ENCODE assay signal across 8 cellular contexts in genomic region chr17:57085448-57086068, GRCh38. TPM values are rescaled to one million over a fixed set of nuclear protein-coding genes. Genes with fewer than 3 reads are reported as not detected.
DNase-seq lines count a peak whose midpoint lies in the region; TF ChIP-seq lines count a peak whose summit lies in the region.

No MANE protein-coding gene starts in this region.

- TF ChIP-seq CTCF in GM12864 (IDR thresholded peaks at IDR 0.05; ENCODE audit: low read depth, low read length, missing control alignments) (peak; percentile 12), MCF 10A (IDR thresholded peaks at IDR 0.05; ENCODE audit: unreplicated experiment) (peak; percentile 17)

- WGBS in GM23248 (ENCODE audit: low coverage in 1 of 2, low lambda C conversion rate in 2 of 2, missing lambda C conversion rate in 2 of 2), 2 experiments, result 0 to 4% methylated on average over 31 to 69 of the region's 75 CpGs

- H3K27ac ChIP-seq in GM23248, result no peak overlapping the region

- H3K4me1 Mint-ChIP-seq in MCF 10A (ENCODE audit: insufficient read depth, unreplicated experiment) (peaks cover 26% of the 10 kb centered on the region), immature natural killer cell (peaks cover 16 to 18% of the 10 kb centered on the region in 2 donors)

- CTCF ChIA-PET in MCF 10A (lab: Yijun Ruan, JAX), result interaction anchor here (0.5 to 1.3 kb wide), 3 partner anchors 77 to 808 kb away, joined by 3 to 5 read pairs (median 4); no protein-coding TSS in a partner anchor

- H3K36me3 Mint-ChIP-seq in MCF 10A (ENCODE audit: insufficient read depth, unreplicated experiment), result peaks cover 18% of the 10 kb centered on the region
- H3K36me3 Mint-ChIP-seq in immature natural killer cell, result no peaks in the 10 kb centered on the region

- H3F3A ChIP-seq in GM23248 (ENCODE audit: insufficient read depth), result peaks cover 6% of the 10 kb centered on the region; the same call in 1 of the 2 replicates

- H3K4me3 Mint-ChIP-seq in MCF 10A (ENCODE audit: unreplicated experiment), result peak overlapping the region; percentile 77
- H3K4me3 Mint-ChIP-seq in immature natural killer cell, result peak overlapping the region; percentile 83 to 87 (median 86)

- H3K4me1 ChIP-seq in GM23248 (ENCODE audit: insufficient read depth), result no peaks in the 10 kb centered on the region

- no peaks in the 10 kb centered on the region for H3K27me3 ChIP-seq in GM23248 (replicated peaks; ENCODE audit: insufficient read depth)

- intact Hi-C loops in MCF 10A (cut with micrococcal nuclease), result loop anchor here (10.0 kb wide), 2 partner anchors 101 to 251 kb away; partner anchors contain the start of genes C17orf67 and DGKE

- H3K27ac Mint-ChIP-seq in MCF 10A (ENCODE audit: low read depth, unreplicated experiment), result peak overlapping the region; percentile 64
- H3K27ac Mint-ChIP-seq in immature natural killer cell, result peak overlapping the region in 5 of 6 donors; percentile 38 to 58 (median 43)

- H3K9me3 Mint-ChIP-seq in MCF 10A (ENCODE audit: unreplicated experiment), result no peaks in the 10 kb centered on the region
- H3K9me3 Mint-ChIP-seq in immature natural killer cell, result no peaks in the 10 kb centered on the region

- H3K4me2 ChIP-seq in GM23248 (ENCODE audit: unreplicated experiment), result peak overlapping the region; percentile 78

- H3K36me3 ChIP-seq in GM23248 (ENCODE audit: low read depth), result no peaks in the 10 kb centered on the region

- in situ Hi-C loops in GM23248 (cut with MboI), result no loop called here

- BruUV-seq in MCF 10A (replicated peaks; lab: Mats Ljungman, UMichigan), result no TSS peak

- H4K20me1 ChIP-seq in GM23248 (ENCODE audit: insufficient read depth), result no peaks in the 10 kb centered on the region

- H3K9me2 ChIP-seq in GM23248 (ENCODE audit: insufficient read depth), result no peaks in the 10 kb centered on the region

- H3K9me3 ChIP-seq in GM23248 (ENCODE audit: low read depth), result no peaks in the 10 kb centered on the region

- no peak for DNase-seq in GM12864 (ENCODE audit: low read depth)
- DNase-seq in GM23248, result peak; percentile 75
- DNase-seq in Kasumi-1 (lab: John Stamatoyannopoulos, UW), result peak; percentile 32 to 50
- peak; percentile 49 for DNase-seq in T-helper 22 cell (ENCODE audit: low read depth)
- DNase-seq in MCF 10A (ENCODE audit: unreplicated experiment), result peak; percentile 35
- DNase-seq in immature natural killer cell, result peak; percentile 67 to 75 (median 72)
- peak; percentile 15 to 32 for DNase-seq in stimulated activated CD4-positive, alpha-beta T cell treated with anti-CD3 and anti-CD28 coated beads, Interleukin-12 subunit alpha, Interleukin-12 subunit beta, amount 100 ng/mL, for 24 hours (ENCODE audit: low read depth in 2 of 2)
- DNase-seq in NCI-H1048 (lab: John Stamatoyannopoulos, UW), result no peak

- peak overlapping the region; percentile 89 for H2AFZ ChIP-seq in GM23248

- peak overlapping the region; percentile 70 for H3K9ac ChIP-seq in GM23248

- peak overlapping the region; percentile 95 for H3K4me3 ChIP-seq in GM12864 (ENCODE audit: low read depth, low read length)
- peak overlapping the region; percentile 92 for H3K4me3 ChIP-seq in GM23248

- POLR2A ChIA-PET in MCF 10A (lab: Yijun Ruan, JAX), result interaction anchor here (0.6 to 4.9 kb wide), 28 partner anchors 10 to 1332 kb away, joined by 3 to 77 read pairs (median 4); partner anchors contain the start of genes C17orf67, DGKE, MRPS23 and RNF43

- H3K27me3 Mint-ChIP-seq in MCF 10A (ENCODE audit: insufficient read depth, unreplicated experiment), result no peaks in the 10 kb centered on the region
- peaks cover 1 to 3% (median 2%) of the 10 kb centered on the region in 3 donors for H3K27me3 Mint-ChIP-seq in immature natural killer cell (ENCODE audit: low read depth in 3 of 3)

- H3K79me2 ChIP-seq in GM23248 (ENCODE audit: insufficient read depth), result peaks cover 8% of the 10 kb centered on the region; the same call in 1 of the 2 replicates

RNA-seq across cellular contexts. Expression of gene AKAP1, which starts 0.5 kb away (rescaled TPM):
- 9.5 and 10.7 TPM in 2 replicates for total RNA-seq in GM23248 (2014; rRNA removed; shearing (Covaris generic))
- polyA plus RNA-seq in GM23248 (2016; fragmentation: Nextera tagmentation; extraction: Ambion mirVana) (7.3 and 8.6 TPM in 2 replicates), immature natural killer cell (10 to 100 TPM in 1 of 3 donors, 1 to 10 TPM in 2; 3.6 to 13.3 (median 6.1) TPM)
- 19.6 and 32.4 TPM in 2 replicates for total RNA-seq in MCF 10A (2022)

Comparison
In these comparisons a context has a peak if more than half of its experiments do, and no peak if none do; other contexts are left out.
1. DNase-seq: peak in GM23248 (single experiment), Kasumi-1 (2 of 2), T-helper 22 cell (single experiment), MCF 10A (single experiment), immature natural killer cell (3 of 3) and stimulated activated CD4-positive, alpha-beta T cell treated with anti-CD3 and anti-CD28 coated beads, Interleukin-12 subunit alpha, Interleukin-12 subunit beta, amount 100 ng/mL, for 24 hours (2 of 2); none in GM12864 (single experiment) and NCI-H1048 (single experiment).